ENCODE assay signal across 24 cellular contexts in genomic region chr4:76729460-76729859, GRCh38.
DNase-seq lines count a peak whose midpoint lies in the region; ATAC-seq and TF ChIP-seq lines count a peak whose summit lies in the region.
"Had no signal": no experiment of that assay in that cellular context is flagged by ENCODE, and none has a peak within 500 bp of the region (broad histone marks: within the 10 kb centered on the region; RNA-seq: fewer than 3 reads in every experiment).

No MANE protein-coding gene starts in this region.

- H3K27ac ChIP-seq in BLaER1, result no peak overlapping the region
- H3K27ac ChIP-seq: 22Rv1, colonic mucosa, KMS-11, left lung had no signal

- H3K9me3 ChIP-seq in BLaER1 (0 out of 2 replicates have a peak, but pooled peaks cover 8% of the 10 kb centered on the region), adipocyte (ENCODE audit: control insufficient read depth, low read length) (no peaks in the 10 kb centered on the region)
- H3K9me3 ChIP-seq: BE2C, colonic mucosa, left lung, upper lobe of left lung had no signal

- ATAC-seq in HG03342 (IDR thresholded peaks at IDR 0.05; ENCODE audit: unreplicated experiment) (peak; percentile 52), GM21423 (IDR thresholded peaks at IDR 0.05; ENCODE audit: unreplicated experiment) (no peak)
- ATAC-seq: stimulated activated naive CD8-positive, alpha-beta T cell treated with anti-CD3 and anti-CD28 coated beads, Interleukin-15, amount 100 ng/mL, for 72 hours had no signal

- H3K36me3 ChIP-seq in BLaER1 (peaks cover 87% of the 10 kb centered on the region), adipocyte (ENCODE audit: control insufficient read depth, insufficient read depth, low read length, severe bottlenecking) (no peaks in the 10 kb centered on the region)
- H3K36me3 ChIP-seq: colonic mucosa, left lung, upper lobe of left lung had no signal

- H3K4me3 ChIP-seq in BLaER1 (no peak overlapping the region), adipocyte (ENCODE audit: low read length) (no peak overlapping the region)
- H3K4me3 ChIP-seq: colonic mucosa, left lung, upper lobe of left lung had no signal

- H3K27me3 ChIP-seq in BLaER1 (no peaks in the 10 kb centered on the region), adipocyte (replicated peaks; ENCODE audit: control insufficient read depth, insufficient read depth, low read length) (no peaks in the 10 kb centered on the region)
- H3K27me3 ChIP-seq: BE2C, colonic mucosa, left lung, upper lobe of left lung had no signal

- peak overlapping the region; percentile 10 for H3K4me2 ChIP-seq in BLaER1
- H3K4me2 ChIP-seq: KMS-11 had no signal

- H4K20me1 ChIP-seq in BLaER1, result peaks cover 42% of the 10 kb centered on the region

- no peak for TF ChIP-seq CTCF in GM20000 (IDR thresholded peaks at IDR 0.05; ENCODE audit: extremely low read depth, missing control alignments)

- H3K9ac ChIP-seq in BLaER1, result no peak overlapping the region
- H3K9ac ChIP-seq in adipocyte (ENCODE audit: low read length), result peak overlapping the region; percentile 37
- H3K9ac ChIP-seq: KMS-11 had no signal

- DNase-seq in GM20000 (ENCODE audit: low spot score) (peak; percentile 33), adipocyte (ENCODE audit: low read depth) (no peak), NCI-H2227 treated with DMSO at 0.1 percent for 48 hours (lab: John Stamatoyannopoulos, UW) (no peak), NCI-H748 treated with DMSO at 0.1 percent for 48 hours (lab: John Stamatoyannopoulos, UW) (no peak), NCI-H526 (lab: John Stamatoyannopoulos, UW) (no peak)
- DNase-seq: activated CD4-positive, alpha-beta T cell treated with anti-CD3 and anti-CD28 coated beads, Interleukin-2, amount 50 U/mL, for 48 hours; activated naive CD4-positive, alpha-beta T cell treated with anti-CD3 and anti-CD28 coated beads, Interleukin-2, amount 50 U/mL, for 16 hours; activated T-cell treated with anti-CD3 and anti-CD28 coated beads, Interleukin-2, amount 50 U/mL, for 24 hours; BE2C; colonic mucosa; foreskin melanocyte; GF-D8; GOT3; left lung; NCI-H1092 treated with DMSO at 0.1 percent for 48 hours; NCI-H774; occipital lobe; stimulated activated naive CD8-positive, alpha-beta T cell treated with anti-CD3 and anti-CD28 coated beads, Interleukin-15, amount 100 ng/mL, for 72 hours; upper lobe of left lung had no signal

- H3K4me1 ChIP-seq in BLaER1 (peaks cover 46% of the 10 kb centered on the region), adipocyte (ENCODE audit: control insufficient read depth, insufficient read depth, low read length) (peaks cover 30% of the 10 kb centered on the region)
- H3K4me1 ChIP-seq: colonic mucosa, left lung had no signal
